16 cellular contexts compared by ENCODE assay signal in genomic region chr10:6410830-6411229, GRCh38.
DNase-seq lines count a peak whose midpoint lies in the region; ATAC-seq and TF ChIP-seq lines count a peak whose summit lies in the region.
"Had no signal": no experiment of that assay in that cellular context is flagged by ENCODE, and none has a peak within 500 bp of the region (broad histone marks: within the 10 kb centered on the region; RNA-seq: fewer than 3 reads in every experiment).

No MANE protein-coding gene starts in this region.

- in situ Hi-C loops in mammary epithelial cell (cut with MboI; ENCODE audit: low sequenced_read_pairs in 2 of 2): loop anchor here (10.0 to 25.0 kb wide), 3 partner anchors 254 to 1276 kb away; partner anchors contain the start of gene SFMBT2 (in 1 of the 2)

- dilution Hi-C loops in mammary epithelial cell (cut with HindIII; ENCODE audit: low sequenced_read_pairs): no loop called here

- ATAC-seq in central memory CD8-positive, alpha-beta T cell (replicated peaks; ENCODE audit: extremely low read depth, poor library complexity, severe bottlenecking): no peak
- no peak for ATAC-seq in natural killer cell treated with Interleukin-12 subunit alpha and Interleukin-12 subunit beta and Interleukin-15 and Interleukin-18, amount 100 ng/mL, for 72 hours

- peaks cover 18% of the 10 kb centered on the region for H3K4me1 Mint-ChIP-seq in central memory CD8-positive, alpha-beta T cell
- H3K4me1 Mint-ChIP-seq in natural killer cell treated with Interleukin-12 subunit alpha and Interleukin-12 subunit beta and Interleukin-15 and Interleukin-18, amount 100 ng/mL, for 72 hours (ENCODE audit: low read depth in 2 of 2): peaks cover 18 to 26% of the 10 kb centered on the region in 2 donors

- H3K4me3 ChIP-seq in breast epithelium (no peak overlapping the region), mammary epithelial cell (replicated peaks in 1 of 3; ENCODE audit: insufficient read depth in 1 of 3, low read depth in 2 of 3, low read length in 3 of 3) (no peak overlapping the region), vagina (no peak overlapping the region)
- H3K4me3 ChIP-seq: SJSA1 had no signal

- H3K4me2 ChIP-seq in mammary epithelial cell (ENCODE audit: insufficient read depth, low read depth, low read length): no peak overlapping the region

- no peaks in the 10 kb centered on the region for H3K9me3 ChIP-seq in breast epithelium
- H3K9me3 ChIP-seq in mammary epithelial cell (replicated peaks; ENCODE audit: insufficient read depth, low read length): no peaks in the 10 kb centered on the region
- H3K9me3 ChIP-seq in vagina: no peaks in the 10 kb centered on the region
- H3K9me3 ChIP-seq: SJSA1 had no signal

- TF ChIP-seq POLR2A in breast epithelium (IDR thresholded peaks at IDR 0.05) (no peak), vagina (IDR thresholded peaks at IDR 0.05) (no peak)

- no TSS peak for BruUV-seq in mammary epithelial cell (replicated peaks; lab: Mats Ljungman, UMichigan)

- H2AFZ ChIP-seq in mammary epithelial cell (ENCODE audit: low read depth, low read length): no peak overlapping the region
- H2AFZ ChIP-seq: parathyroid adenoma had no signal

- intact Hi-C loops in breast epithelium (cut with DNase I; ENCODE audit: low total_unique reads) (loop anchor here (10.0 kb wide), 1 partner anchor 1124 kb away; no protein-coding TSS in a partner anchor), mammary epithelial cell (cut with micrococcal nuclease) (no loop called here), vagina (cut with DNase I) (no loop called here)

- H3K27me3 ChIP-seq in breast epithelium: no peaks in the 10 kb centered on the region
- H3K27me3 ChIP-seq in mammary epithelial cell (ENCODE audit: insufficient read depth, low read length): no peaks in the 10 kb centered on the region
- H3K27me3 ChIP-seq in vagina: no peaks in the 10 kb centered on the region

- H3K9ac ChIP-seq in mammary epithelial cell (ENCODE audit: insufficient read depth, low read length): no peak overlapping the region
- H3K9ac ChIP-seq: parathyroid adenoma had no signal

- H3K79me2 ChIP-seq in mammary epithelial cell (ENCODE audit: insufficient read depth, low read length): no peaks in the 10 kb centered on the region
- H3K79me2 ChIP-seq: parathyroid adenoma had no signal

- peak overlapping the region; percentile 95 for H3K27ac Mint-ChIP-seq in central memory CD8-positive, alpha-beta T cell (ENCODE audit: low read depth)
- H3K27ac Mint-ChIP-seq in natural killer cell treated with Interleukin-12 subunit alpha and Interleukin-12 subunit beta and Interleukin-15 and Interleukin-18, amount 100 ng/mL, for 72 hours: peak overlapping the region; percentile 96
- H3K27ac Mint-ChIP-seq: endodermal cell had no signal

- H4K20me1 ChIP-seq in mammary epithelial cell (ENCODE audit: insufficient read depth, low read length): no peaks in the 10 kb centered on the region

- CTCF ChIA-PET in mammary epithelial cell (lab: Charles Lee; ENCODE audit: low non-redundant PET): no interaction called here

- no peaks in the 10 kb centered on the region for H3K9me3 Mint-ChIP-seq in central memory CD8-positive, alpha-beta T cell
- no peaks in the 10 kb centered on the region for H3K9me3 Mint-ChIP-seq in natural killer cell treated with Interleukin-12 subunit alpha and Interleukin-12 subunit beta and Interleukin-15 and Interleukin-18, amount 100 ng/mL, for 72 hours
- H3K9me3 Mint-ChIP-seq: endodermal cell; T-helper 2 cell treated with Interferon-gamma antibody and Interleukin-4, amounts not matched to agents 5 μg/mL and 100 μg/mL, for 36 hours had no signal

- H3K4me3 Mint-ChIP-seq in central memory CD8-positive, alpha-beta T cell: peak overlapping the region; percentile 71
- peak overlapping the region; percentile 81 for H3K4me3 Mint-ChIP-seq in natural killer cell treated with Interleukin-12 subunit alpha and Interleukin-12 subunit beta and Interleukin-15 and Interleukin-18, amount 100 ng/mL, for 72 hours
- H3K4me3 Mint-ChIP-seq: endodermal cell had no signal

- peaks cover 4% of the 10 kb centered on the region for H3K36me3 Mint-ChIP-seq in central memory CD8-positive, alpha-beta T cell (ENCODE audit: insufficient read depth)
- no peaks in the 10 kb centered on the region for H3K36me3 Mint-ChIP-seq in natural killer cell treated with Interleukin-12 subunit alpha and Interleukin-12 subunit beta and Interleukin-15 and Interleukin-18, amount 100 ng/mL, for 72 hours

- WGBS in mammary epithelial cell (ENCODE audit: low coverage, missing lambda C conversion rate): 97% methylated on average over 10 of the region's 15 CpGs

- DNase-seq in breast epithelium (ENCODE audit: low spot score in 2 of 2) (no peak), mammary epithelial cell (no peak), vagina (ENCODE audit: extremely low spot score in 2 of 2) (peak in 1 of 2 donors; percentile 40), NCI-H146 treated with DMSO at 0.1 percent for 48 hours (lab: John Stamatoyannopoulos, UW; ENCODE audit: unreplicated experiment) (no peak), GM03348 (ENCODE audit: low spot score) (no peak), D341Med (ENCODE audit: low spot score) (no peak)
- no peak for DNase-seq in central memory CD8-positive, alpha-beta T cell (ENCODE audit: low spot score in 2 of 2)
- DNase-seq in natural killer cell treated with Interleukin-12 subunit alpha and Interleukin-12 subunit beta and Interleukin-15 and Interleukin-18, amount 100 ng/mL, for 72 hours (ENCODE audit: low spot score): no peak
- DNase-seq: endodermal cell; NCI-H1436 treated with DMSO at 0.1 percent for 48 hours; NCI-H748 treated with DMSO at 0.1 percent for 48 hours; stimulated activated CD4-positive, alpha-beta T cell treated with anti-CD3 and anti-CD28 coated beads, Interleukin-2, amount 100 ng/mL, for 48 hours had no signal

- H3K4me1 ChIP-seq in breast epithelium: no peaks in the 10 kb centered on the region
- H3K4me1 ChIP-seq in mammary epithelial cell (ENCODE audit: insufficient read depth, low read length): no peaks in the 10 kb centered on the region
- peaks cover 8% of the 10 kb centered on the region for H3K4me1 ChIP-seq in vagina

- no peaks in the 10 kb centered on the region for H3K27me3 Mint-ChIP-seq in central memory CD8-positive, alpha-beta T cell
- H3K27me3 Mint-ChIP-seq in natural killer cell treated with Interleukin-12 subunit alpha and Interleukin-12 subunit beta and Interleukin-15 and Interleukin-18, amount 100 ng/mL, for 72 hours: no peaks in the 10 kb centered on the region
- H3K27me3 Mint-ChIP-seq: activated CD8-positive, alpha-beta memory T cell treated with anti-CD3 and anti-CD28 coated beads, Interleukin-2, amount 10 ng/mL, durations not matched to agents 7 days and 5 days had no signal

- H3K27ac ChIP-seq in breast epithelium (peak overlapping the region; percentile 60 to 79), mammary epithelial cell (ENCODE audit: insufficient read depth, low read depth, low read length) (no peak overlapping the region), vagina (peak overlapping the region; percentile 64)
- H3K27ac ChIP-seq: parathyroid adenoma, SJSA1 had no signal

- TF ChIP-seq CTCF in breast epithelium (IDR thresholded peaks at IDR 0.05) (no peak), mammary epithelial cell (conservative IDR thresholded peaks at IDR 0.05 in 1 of 2, IDR thresholded peaks at IDR 0.05 in 1 of 2; ENCODE audit: extremely low read depth in 1 of 2, insufficient read depth in 1 of 2, low read depth in 1 of 2, low read length in 2 of 2) (no peak), vagina (IDR thresholded peaks at IDR 0.05) (no peak)

- H3K36me3 ChIP-seq in breast epithelium (no peaks in the 10 kb centered on the region), mammary epithelial cell (ENCODE audit: insufficient read depth, low read length) (no peaks in the 10 kb centered on the region), vagina (no peaks in the 10 kb centered on the region)
- H3K36me3 ChIP-seq: SJSA1 had no signal
